16 cellular contexts compared by ENCODE assay signal in genomic region chr12:82663893-82664292, GRCh38. TPM values are rescaled to one million over a fixed set of nuclear protein-coding genes. Genes with fewer than 3 reads are reported as not detected.
DNase-seq lines count a peak whose midpoint lies in the region; ATAC-seq and TF ChIP-seq lines count a peak whose summit lies in the region.
"Had no signal": no experiment of that assay in that cellular context is flagged by ENCODE, and none has a peak within 500 bp of the region (broad histone marks: within the 10 kb centered on the region; RNA-seq: fewer than 3 reads in every experiment).

No MANE protein-coding gene starts in this region.

- no peak for ATAC-seq in CD8-positive, alpha-beta T cell
- ATAC-seq in left cardiac atrium, result no peak

- no peak overlapping the region for H3K4me3 ChIP-seq in thyroid gland (replicated peaks in 1 of 3)
- no peak overlapping the region for H3K4me3 ChIP-seq in CD8-positive, alpha-beta T cell (ENCODE audit: low read depth, low read length)
- H3K4me3 ChIP-seq: BLaER1 treated with 17β-estradiol and CSF1 and Interleukin-3, amounts not matched to agents 10 nM and 100 nM; GM23248 had no signal

- peaks cover 8% of the 10 kb centered on the region for H3K27me3 Mint-ChIP-seq in CD8-positive, alpha-beta T cell (ENCODE audit: low read depth)

- H3K9me3 Mint-ChIP-seq in CD8-positive, alpha-beta T cell, result no peaks in the 10 kb centered on the region

- no peaks in the 10 kb centered on the region for H3K27me3 ChIP-seq in thyroid gland
- H3K27me3 ChIP-seq in CD8-positive, alpha-beta T cell (ENCODE audit: insufficient read depth, low read length), result no peaks in the 10 kb centered on the region
- H3K27me3 ChIP-seq: BLaER1 treated with 17β-estradiol and CSF1 and Interleukin-3, amounts not matched to agents 10 nM and 100 nM had no signal

- no peaks in the 10 kb centered on the region for H3K36me3 ChIP-seq in thyroid gland
- no peaks in the 10 kb centered on the region for H3K36me3 ChIP-seq in CD8-positive, alpha-beta T cell (ENCODE audit: insufficient read depth, low read length)
- H3K36me3 ChIP-seq: BLaER1 treated with 17β-estradiol and CSF1 and Interleukin-3, amounts not matched to agents 10 nM and 100 nM had no signal

- no peaks in the 10 kb centered on the region for H3K36me3 Mint-ChIP-seq in CD8-positive, alpha-beta T cell
- H3K36me3 Mint-ChIP-seq: CD4-positive, CD25-positive, alpha-beta regulatory T cell had no signal

- H3K27ac Mint-ChIP-seq in CD8-positive, alpha-beta T cell, result no peak overlapping the region
- H3K27ac Mint-ChIP-seq: CD4-positive, CD25-positive, alpha-beta regulatory T cell had no signal

- peak; percentile 21 for DNase-seq in NCI-H345 (lab: John Stamatoyannopoulos, UW)
- DNase-seq in NCI-H345 treated with DMSO at 0.1 percent for 48 hours (lab: John Stamatoyannopoulos, UW; ENCODE audit: unreplicated experiment), result no peak
- peak; percentile 33 for DNase-seq in cerebellar cortex (ENCODE audit: low spot score)
- peak; percentile 9 for DNase-seq in midbrain (lab: John Stamatoyannopoulos, UW)
- peak; percentile 75 to 77 for DNase-seq in thyroid gland
- DNase-seq in CD8-positive, alpha-beta T cell, result no peak
- DNase-seq in left cardiac atrium, result no peak
- DNase-seq in activated naive CD4-positive, alpha-beta T cell treated with Interleukin-2 at 50 U/mL for 16 hours, result no peak
- DNase-seq: 8988T; AML-193; Calu3; CD4-positive, CD25-positive, alpha-beta regulatory T cell; DMS79; GM23248; H7 had no signal

- POLR2A ChIA-PET in CD8-positive, alpha-beta T cell (lab: Charles Lee), result no interaction called here

- 21 to 23% methylated on average over 7 of the region's 7 CpGs for WGBS in thyroid gland, 2 donors

- H3K4me1 Mint-ChIP-seq in CD8-positive, alpha-beta T cell (ENCODE audit: low read depth), result no peaks in the 10 kb centered on the region
- H3K4me1 Mint-ChIP-seq: CD4-positive, CD25-positive, alpha-beta regulatory T cell had no signal

- peak in 1 of 2 donors; percentile 24 for TF ChIP-seq POLR2A in thyroid gland (IDR thresholded peaks at IDR 0.05)

- no peaks in the 10 kb centered on the region for H3K9me3 ChIP-seq in thyroid gland
- no peaks in the 10 kb centered on the region for H3K9me3 ChIP-seq in CD8-positive, alpha-beta T cell (ENCODE audit: low read length)

- CTCF ChIA-PET in CD8-positive, alpha-beta T cell (lab: Charles Lee), result no interaction called here

- H3K4me1 ChIP-seq in thyroid gland, result peaks cover 33 to 35% of the 10 kb centered on the region in 2 donors
- H3K4me1 ChIP-seq in CD8-positive, alpha-beta T cell (ENCODE audit: insufficient read depth, low read length), result no peaks in the 10 kb centered on the region

- no peak for TF ChIP-seq CTCF in thyroid gland (IDR thresholded peaks at IDR 0.05)
- TF ChIP-seq CTCF in CD8-positive, alpha-beta T cell (IDR thresholded peaks at IDR 0.05), result no peak

- peak overlapping the region; percentile 27 to 67 (median 46) for H3K27ac ChIP-seq in thyroid gland
- H3K27ac ChIP-seq in CD8-positive, alpha-beta T cell (ENCODE audit: low read depth, low read length), result no peak overlapping the region
- H3K27ac ChIP-seq: BLaER1 treated with 17β-estradiol and CSF1 and Interleukin-3, amounts not matched to agents 10 nM and 100 nM; GM23248 had no signal

- no peak overlapping the region for H3K4me3 Mint-ChIP-seq in CD8-positive, alpha-beta T cell
- H3K4me3 Mint-ChIP-seq: CD4-positive, CD25-positive, alpha-beta regulatory T cell had no signal

- intact Hi-C loops in thyroid gland (cut with DNase I), result no loop called here
- intact Hi-C loops in CD8-positive, alpha-beta T cell (cut with DNase I, micrococcal nuclease), result no loop called here
- intact Hi-C loops in left cardiac atrium (cut with DNase I), result no loop called here

RNA-seq across cellular contexts. Expression of gene TMTC2, which starts 22.8 kb away (rescaled TPM):
- 10 to 100 TPM; 18.8 to 30.7 (median 21.0) TPM for total RNA-seq in thyroid gland
- 1 to 10 TPM; 1.9 TPM for total RNA-seq in CD8-positive, alpha-beta T cell
- total RNA-seq in left cardiac atrium, result 1 to 10 TPM; 3.3 to 5.2 TPM

Comparison
In these comparisons a context has a peak if more than half of its experiments do, and no peak if none do; other contexts are left out.
1. DNase-seq: peak in NCI-H345 (single experiment), cerebellar cortex (single experiment), midbrain (single experiment) and thyroid gland (2 of 2); none in NCI-H345 treated with DMSO at 0.1 percent for 48 hours (single experiment), CD8-positive, alpha-beta T cell (0 of 7), left cardiac atrium (single experiment) and activated naive CD4-positive, alpha-beta T cell treated with Interleukin-2 at 50 U/mL for 16 hours (single experiment).